Comparison of ENCODE assay signal across 8 cellular contexts in the genomic region with DNA sequence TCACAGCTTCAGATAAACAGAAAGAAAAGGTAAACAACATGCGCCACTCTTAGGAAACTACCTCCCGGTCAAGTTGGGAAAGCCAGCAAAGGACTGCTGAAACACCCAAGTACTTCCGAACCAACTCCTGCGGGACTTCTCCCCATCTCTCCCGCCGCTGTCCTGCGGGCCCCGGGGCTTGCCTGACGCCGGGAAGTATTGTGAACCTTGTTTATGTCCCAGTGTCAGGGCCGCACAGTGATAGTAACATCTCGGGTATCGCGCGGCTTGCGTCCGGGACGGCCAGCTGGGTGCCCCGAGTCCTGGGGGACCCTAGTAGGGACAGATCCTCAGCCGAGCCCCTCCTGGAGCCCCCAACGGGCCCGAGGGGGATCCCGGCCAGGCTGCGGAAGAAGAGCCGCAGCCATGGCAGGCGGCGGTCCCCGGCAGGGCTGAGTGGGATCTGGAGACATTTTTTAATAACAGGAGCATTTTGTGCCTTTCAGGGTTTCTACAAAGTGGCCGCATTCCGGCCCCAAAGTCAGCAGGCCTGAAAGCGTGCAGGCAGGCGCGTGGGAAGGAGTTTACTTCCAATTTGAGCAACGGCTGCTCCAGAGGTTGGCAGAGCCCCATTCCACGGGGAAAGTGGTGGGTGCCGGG. TPM values are rescaled to one million over a fixed set of nuclear protein-coding genes. Genes with fewer than 3 reads are reported as not detected.
A peak's percentile ranks its signal among the peaks of the same experiment; 100 is the strongest.
DNase-seq lines count a peak whose midpoint lies in the region; ATAC-seq and TF ChIP-seq lines count a peak whose summit lies in the region.

No MANE protein-coding gene starts in this region.

- H3K36me3 ChIP-seq in GM23248 (ENCODE audit: low read depth), result peaks cover 12% of the 10 kb centered on the region; the same call in 1 of the 2 replicates
- peaks cover 6% of the 10 kb centered on the region; the same call in 1 of the 2 replicates for H3K36me3 ChIP-seq in Loucy (ENCODE audit: insufficient read depth, low read length)
- peaks cover 0 to 7% of the 10 kb centered on the region in 2 donors for H3K36me3 ChIP-seq in lung (ENCODE audit: control insufficient read depth in 2 of 2, insufficient read depth in 2 of 2, low read length in 2 of 2)

- no peaks in the 10 kb centered on the region; the same call in 1 of the 2 replicates for H4K20me1 ChIP-seq in GM23248 (ENCODE audit: insufficient read depth)
- H4K20me1 ChIP-seq in Loucy (ENCODE audit: insufficient read depth, low read length, poor library complexity, severe bottlenecking), result peaks cover 32% of the 10 kb centered on the region

- H2AFZ ChIP-seq in GM23248 (peak overlapping the region; percentile 89), Loucy (ENCODE audit: low read length) (peak overlapping the region; percentile 99)

- H3K4me2 ChIP-seq in GM23248 (ENCODE audit: unreplicated experiment) (peak overlapping the region; percentile 97), Loucy (ENCODE audit: low read depth, low read length, poor library complexity, severe bottlenecking) (peak overlapping the region; percentile 87)

- H3K9me3 ChIP-seq in GM23248 (ENCODE audit: low read depth), result no peaks in the 10 kb centered on the region
- no peaks in the 10 kb centered on the region for H3K9me3 ChIP-seq in Loucy (ENCODE audit: insufficient read depth, low read depth, low read length)
- no peaks in the 10 kb centered on the region for H3K9me3 ChIP-seq in lung (ENCODE audit: control insufficient read depth in 2 of 2, insufficient read depth in 1 of 2, low read length in 1 of 2)

- H3K9ac ChIP-seq in GM23248 (peak overlapping the region; percentile 90), Loucy (ENCODE audit: low read depth, low read length, poor library complexity, severe bottlenecking) (peak overlapping the region; percentile 99)

- no peak for TF ChIP-seq CTCF in Loucy (conservative IDR thresholded peaks at IDR 0.05; ENCODE audit: low read length)
- no peak for TF ChIP-seq CTCF in lung (IDR thresholded peaks at IDR 0.05; ENCODE audit: control extremely low read depth, extremely low read depth)

- H3K4me3 ChIP-seq in GM23248 (peak overlapping the region; percentile 84), Loucy (ENCODE audit: low read length, poor library complexity, severe bottlenecking) (peak overlapping the region; percentile 91), lung (peak overlapping the region; percentile 93)

- H3K27me3 ChIP-seq in GM23248 (replicated peaks; ENCODE audit: insufficient read depth), result no peaks in the 10 kb centered on the region
- H3K27me3 ChIP-seq in Loucy (ENCODE audit: insufficient read depth, low read length, poor library complexity, severe bottlenecking), result peaks cover 8% of the 10 kb centered on the region
- no peaks in the 10 kb centered on the region for H3K27me3 ChIP-seq in lung (ENCODE audit: control insufficient read depth, insufficient read depth)

- DNase-seq in Daoy (ENCODE audit: low read depth), result peak; percentile 54
- DNase-seq in GM23248, result peak; percentile 82
- DNase-seq in activated CD4-positive, alpha-beta T cell treated with anti-CD3 and anti-CD28 coated beads for 4 hours, result peak; percentile 8 to 18
- peak; percentile 46 to 75 for DNase-seq in dermis microvascular lymphatic vessel endothelial cell (ENCODE audit: low read depth in 2 of 2)
- DNase-seq in lung (ENCODE audit: low spot score), result peak; percentile 59
- DNase-seq in stimulated activated CD8-positive, alpha-beta memory T cell treated with anti-CD3 and anti-CD28 coated beads, Interleukin-2, amount 100 ng/mL, for 48 hours (ENCODE audit: low read depth in 2 of 2), result peak; percentile 15 to 21

- H3K9me2 ChIP-seq in GM23248 (ENCODE audit: insufficient read depth), result no peaks in the 10 kb centered on the region
- H3K9me2 ChIP-seq in Loucy (replicated peaks; ENCODE audit: low read depth, low read length), result no peaks in the 10 kb centered on the region

- H3F3A ChIP-seq in GM23248 (ENCODE audit: insufficient read depth) (peaks cover 18% of the 10 kb centered on the region; the same call in 1 of the 2 replicates), Loucy (ENCODE audit: low read depth) (no peaks in the 10 kb centered on the region)

- H3K4me1 ChIP-seq in GM23248 (ENCODE audit: insufficient read depth) (peaks cover 10% of the 10 kb centered on the region), Loucy (ENCODE audit: insufficient read depth, low read length, poor library complexity, severe bottlenecking) (peaks cover 27% of the 10 kb centered on the region), lung (ENCODE audit: control insufficient read depth in 2 of 2, insufficient read depth in 2 of 2, low read length in 2 of 2) (peaks cover 3 to 8% of the 10 kb centered on the region in 2 donors)

- in situ Hi-C loops in GM23248 (cut with MboI), result no loop called here

- peak overlapping the region; percentile 78 for H3K27ac ChIP-seq in GM23248
- H3K27ac ChIP-seq in lung (ENCODE audit: low read depth in 1 of 2, low read length in 1 of 2), result peak overlapping the region; percentile 97 to 98

- H3K79me2 ChIP-seq in GM23248 (ENCODE audit: insufficient read depth), result peaks cover 56% of the 10 kb centered on the region
- H3K79me2 ChIP-seq in Loucy (ENCODE audit: insufficient read depth, low read length), result peaks cover 57% of the 10 kb centered on the region

- ATAC-seq in lung (ENCODE audit: insufficient read depth, low FRiP score), result peak; percentile 8
- no peak for ATAC-seq in HG03039 (IDR thresholded peaks at IDR 0.05; ENCODE audit: unreplicated experiment)

- WGBS in GM23248 (ENCODE audit: low coverage in 1 of 2, low lambda C conversion rate in 2 of 2, missing lambda C conversion rate in 2 of 2), 2 experiments, result 1% methylated on average over 36 of the region's 36 CpGs
- WGBS in lung, 2 donors, result 0% methylated on average over 36 of the region's 36 CpGs

RNA-seq across cellular contexts. Expression of a gene that starts 0.7 kb away (rescaled TPM):
- 46.7 and 57.1 TPM in 2 replicates for total RNA-seq in Daoy (2014; rRNA removed; shearing (Covaris generic))
- 28.3 and 33.1 TPM in 2 replicates for total RNA-seq in GM23248 (2014; rRNA removed; shearing (Covaris generic))
- polyA plus RNA-seq in GM23248 (2016; fragmentation: Nextera tagmentation; extraction: Ambion mirVana), result 22.8 and 23.8 TPM in 2 replicates
- 28.6 and 33.5 TPM in 2 replicates for total RNA-seq in dermis microvascular lymphatic vessel endothelial cell
- 10 to 100 TPM; 43.1 to 93.6 TPM for total RNA-seq in lung
- 10 to 100 TPM; 11.2 to 19.6 TPM for polyA plus RNA-seq in lung

RNA-seq across cellular contexts. Expression of a gene that starts 26.8 kb away (rescaled TPM):
- 0.03 TPM in 1 of 2 replicates, not detected in the other for total RNA-seq in Daoy (2014; rRNA removed; shearing (Covaris generic))
- total RNA-seq in GM23248 (2014; rRNA removed; shearing (Covaris generic)), result under 0.01 and 0.11 TPM in 2 replicates
- 0.09 TPM in 1 of 2 replicates, not detected in the other for polyA plus RNA-seq in GM23248 (2016; fragmentation: Nextera tagmentation; extraction: Ambion mirVana)
- total RNA-seq in dermis microvascular lymphatic vessel endothelial cell, result under 0.01 TPM in 1 of 2 replicates, not detected in the other
- under 1 TPM; 0.89 to 0.97 TPM for total RNA-seq in lung
- under 1 TPM; 0.30 to 0.43 TPM for polyA plus RNA-seq in lung

RNA-seq across cellular contexts. Expression of a gene that starts 50.8 kb away (rescaled TPM):
- 13.3 and 17.4 TPM in 2 replicates for total RNA-seq in Daoy (2014; rRNA removed; shearing (Covaris generic))
- 11.8 and 13.6 TPM in 2 replicates for total RNA-seq in GM23248 (2014; rRNA removed; shearing (Covaris generic))
- 7.5 and 8.4 TPM in 2 replicates for polyA plus RNA-seq in GM23248 (2016; fragmentation: Nextera tagmentation; extraction: Ambion mirVana)
- total RNA-seq in dermis microvascular lymphatic vessel endothelial cell, result 9.9 and 13.0 TPM in 2 replicates
- 10 to 100 TPM; 17.0 to 21.7 TPM for total RNA-seq in lung
- 10 to 100 TPM in 1 of 2 donors, 1 to 10 TPM in 1; 8.8 to 11.2 TPM for polyA plus RNA-seq in lung

Comparison
In these comparisons a context has a peak if more than half of its experiments do, and no peak if none do; other contexts are left out.
1. DNase-seq: peak in every context shown above with its lines; median percentile 82 in GM23248; 60 in dermis microvascular lymphatic vessel endothelial cell; 59 in lung; 54 in Daoy; 18 in stimulated activated CD8-positive, alpha-beta memory T cell treated with anti-CD3 and anti-CD28 coated beads, Interleukin-2, amount 100 ng/mL, for 48 hours; 13 in activated CD4-positive, alpha-beta T cell treated with anti-CD3 and anti-CD28 coated beads for 4 hours.